ENCODE assay signal across 8 cellular contexts in genomic region chr10:38355997-38356926, GRCh38.
DNase-seq lines count a peak whose midpoint lies in the region; ATAC-seq and TF ChIP-seq lines count a peak whose summit lies in the region.
"Not testable (repeated sequence)": the region's sequence is repeated elsewhere in the genome, so short reads cannot be mapped to it uniquely, and the experiment has no call there.

No MANE protein-coding gene starts in this region.

- H3K4me1 Mint-ChIP-seq in central memory CD8-positive, alpha-beta T cell, result not testable (repeated sequence)

- H3K9me3 Mint-ChIP-seq in central memory CD8-positive, alpha-beta T cell, result not testable (repeated sequence)

- H3K36me3 Mint-ChIP-seq in central memory CD8-positive, alpha-beta T cell (ENCODE audit: insufficient read depth), result not testable (repeated sequence)

- not testable (repeated sequence) for H3K27me3 Mint-ChIP-seq in central memory CD8-positive, alpha-beta T cell

- H3K4me3 Mint-ChIP-seq in central memory CD8-positive, alpha-beta T cell, result peak overlapping the region; percentile 88

- DNase-seq in AG10803 (ENCODE audit: low read depth), result peak; percentile 47
- DNase-seq in NCI-H345 (lab: John Stamatoyannopoulos, UW), result peak; percentile 70
- peak; percentile 70 for DNase-seq in activated CD4-positive, alpha-beta T cell treated with anti-CD3 and anti-CD28 coated beads for 1 hour
- peak; percentile 69 to 80 for DNase-seq in central memory CD8-positive, alpha-beta T cell (ENCODE audit: low spot score in 2 of 2)
- peak; percentile 57 for DNase-seq in kidney tubule cell (ENCODE audit: low spot score)
- peak; percentile 56 to 64 (median 60) for DNase-seq in stimulated activated CD4-positive, alpha-beta T cell treated with anti-CD3 and anti-CD28 coated beads, Interleukin-12 subunit alpha, Interleukin-12 subunit beta, amount 100 ng/mL, for 48 hours (ENCODE audit: low read depth in 2 of 3, low spot score in 1 of 3)

- peak overlapping the region; percentile 95 for H3K27ac Mint-ChIP-seq in central memory CD8-positive, alpha-beta T cell (ENCODE audit: low read depth)

- peak overlapping the region; percentile 64 for H3K4me3 ChIP-seq in AG10803 (ENCODE audit: low read length)

- TF ChIP-seq CTCF in AG10803 (conservative IDR thresholded peaks at IDR 0.05; ENCODE audit: low read length), result not testable (repeated sequence)

- ATAC-seq in GM19043 (IDR thresholded peaks at IDR 0.05; ENCODE audit: low read depth, unreplicated experiment) (peak; percentile 98), HG03196 (IDR thresholded peaks at IDR 0.05; ENCODE audit: unreplicated experiment) (peak; percentile 100)
- peak; percentile 100 for ATAC-seq in central memory CD8-positive, alpha-beta T cell (replicated peaks; ENCODE audit: extremely low read depth, poor library complexity, severe bottlenecking)

Comparison
In these comparisons a context has a peak if more than half of its experiments do, and no peak if none do; other contexts are left out.
1. Peak in every context shown above with its lines: DNase-seq, ATAC-seq and H3K4me3 ChIP-seq.